ENCODE assay signal across 1 cellular context in genomic region chr1:49229555-49229954, GRCh38.
TF ChIP-seq lines count a peak whose summit lies in the region.

No MANE protein-coding gene starts in this region.

TF ChIP-seq in liver, 16 proteins besides CTCF, POLR2A, EP300 and RAD21 (continued from another document):
- TF ChIP-seq, protein P1, sequence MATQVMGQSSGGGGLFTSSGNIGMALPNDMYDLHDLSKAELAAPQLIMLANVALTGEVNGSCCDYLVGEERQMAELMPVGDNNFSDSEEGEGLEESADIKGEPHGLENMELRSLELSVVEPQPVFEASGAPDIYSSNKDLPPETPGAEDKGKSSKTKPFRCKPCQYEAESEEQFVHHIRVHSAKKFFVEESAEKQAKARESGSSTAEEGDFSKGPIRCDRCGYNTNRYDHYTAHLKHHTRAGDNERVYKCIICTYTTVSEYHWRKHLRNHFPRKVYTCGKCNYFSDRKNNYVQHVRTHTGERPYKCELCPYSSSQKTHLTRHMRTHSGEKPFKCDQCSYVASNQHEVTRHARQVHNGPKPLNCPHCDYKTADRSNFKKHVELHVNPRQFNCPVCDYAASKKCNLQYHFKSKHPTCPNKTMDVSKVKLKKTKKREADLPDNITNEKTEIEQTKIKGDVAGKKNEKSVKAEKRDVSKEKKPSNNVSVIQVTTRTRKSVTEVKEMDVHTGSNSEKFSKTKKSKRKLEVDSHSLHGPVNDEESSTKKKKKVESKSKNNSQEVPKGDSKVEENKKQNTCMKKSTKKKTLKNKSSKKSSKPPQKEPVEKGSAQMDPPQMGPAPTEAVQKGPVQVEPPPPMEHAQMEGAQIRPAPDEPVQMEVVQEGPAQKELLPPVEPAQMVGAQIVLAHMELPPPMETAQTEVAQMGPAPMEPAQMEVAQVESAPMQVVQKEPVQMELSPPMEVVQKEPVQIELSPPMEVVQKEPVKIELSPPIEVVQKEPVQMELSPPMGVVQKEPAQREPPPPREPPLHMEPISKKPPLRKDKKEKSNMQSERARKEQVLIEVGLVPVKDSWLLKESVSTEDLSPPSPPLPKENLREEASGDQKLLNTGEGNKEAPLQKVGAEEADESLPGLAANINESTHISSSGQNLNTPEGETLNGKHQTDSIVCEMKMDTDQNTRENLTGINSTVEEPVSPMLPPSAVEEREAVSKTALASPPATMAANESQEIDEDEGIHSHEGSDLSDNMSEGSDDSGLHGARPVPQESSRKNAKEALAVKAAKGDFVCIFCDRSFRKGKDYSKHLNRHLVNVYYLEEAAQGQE (IDR thresholded peaks at IDR 0.05) = no peak
- TF ChIP-seq RXRA (IDR thresholded peaks at IDR 0.05) = no peak
- TF ChIP-seq EGR1 (IDR thresholded peaks at IDR 0.05; ENCODE audit: low read depth in 2 of 2) = no peak
TF ChIP-seq in liver: peak in this region for 0.
